ENCODE assay signal across 8 cellular contexts in genomic region chr1:107140703-107141490, GRCh38. TPM values are rescaled to one million over a fixed set of nuclear protein-coding genes. Genes with fewer than 3 reads are reported as not detected.
DNase-seq lines count a peak whose midpoint lies in the region; ATAC-seq and TF ChIP-seq lines count a peak whose summit lies in the region.

NTNG1 (plus strand) TSS chr1:107141039.

- POLR2A ChIA-PET in activated CD8-positive, alpha-beta T cell treated with anti-CD3 and anti-CD28 coated beads for 36 hours (lab: Charles Lee) = no interaction called here

- DNase-seq in NCI-H748 (lab: John Stamatoyannopoulos, UW; ENCODE audit: unreplicated experiment) (peak; percentile 58), NCI-H748 treated with DMSO at 0.1 percent for 48 hours (lab: John Stamatoyannopoulos, UW) (no peak), fibroblast of pulmonary artery (ENCODE audit: low read depth) (no peak), nephron progenitor cell (peak; percentile 51), HT-29 (ENCODE audit: low spot score) (no peak)
- DNase-seq in activated CD8-positive, alpha-beta T cell treated with anti-CD3 and anti-CD28 coated beads for 36 hours = peak; percentile 52

- TF ChIP-seq CTCF in activated CD8-positive, alpha-beta T cell treated with anti-CD3 and anti-CD28 coated beads for 36 hours (IDR thresholded peaks at IDR 0.05) = no peak
- no peak for TF ChIP-seq CTCF in fibroblast of pulmonary artery (IDR thresholded peaks at IDR 0.05; ENCODE audit: low read length, missing control alignments)
- TF ChIP-seq CTCF in nephron progenitor cell (IDR thresholded peaks at IDR 0.05) = no peak

- peak within 1 kb of the TSS; percentile 7 for H3K27ac Mint-ChIP-seq in activated CD8-positive, alpha-beta T cell treated with anti-CD3 and anti-CD28 coated beads for 36 hours
- H3K27ac Mint-ChIP-seq in nephron progenitor cell = no peak within 1 kb of the TSS

- H3K9me3 Mint-ChIP-seq in activated CD8-positive, alpha-beta T cell treated with anti-CD3 and anti-CD28 coated beads for 36 hours = no peaks in the 10 kb centered on the region
- no peaks in the 10 kb centered on the region for H3K9me3 Mint-ChIP-seq in nephron progenitor cell

- peaks cover 37% of the 10 kb centered on the region for H3K27me3 Mint-ChIP-seq in activated CD8-positive, alpha-beta T cell treated with anti-CD3 and anti-CD28 coated beads for 36 hours
- H3K27me3 Mint-ChIP-seq in nephron progenitor cell (ENCODE audit: low read depth, poor library complexity) = peaks cover 48% of the 10 kb centered on the region

- CTCF ChIA-PET in activated CD8-positive, alpha-beta T cell treated with anti-CD3 and anti-CD28 coated beads for 36 hours (lab: Charles Lee) = interaction anchor here (0.6 to 1.5 kb wide), 4 partner anchors 9 to 148 kb away, joined by 3 to 5 read pairs (median 4); no protein-coding TSS in a partner anchor

- peak within 1 kb of the TSS; percentile 77 for H3K4me3 Mint-ChIP-seq in activated CD8-positive, alpha-beta T cell treated with anti-CD3 and anti-CD28 coated beads for 36 hours
- peak within 1 kb of the TSS; percentile 95 for H3K4me3 Mint-ChIP-seq in nephron progenitor cell

- peaks cover 23% of the 10 kb centered on the region for H3K4me1 Mint-ChIP-seq in activated CD8-positive, alpha-beta T cell treated with anti-CD3 and anti-CD28 coated beads for 36 hours (ENCODE audit: low read depth)
- peaks cover 23% of the 10 kb centered on the region for H3K4me1 Mint-ChIP-seq in nephron progenitor cell

- H3K4me3 ChIP-seq in fibroblast of pulmonary artery (replicated peaks; ENCODE audit: low read depth, low read length) = peak within 1 kb of the TSS; percentile 52

- intact Hi-C loops in activated CD8-positive, alpha-beta T cell treated with anti-CD3 and anti-CD28 coated beads for 36 hours (cut with micrococcal nuclease) = loop anchor here (5.0 kb wide), 1 partner anchor 84 kb away; the partner anchor contains the start of gene PRMT6

- ATAC-seq in HG03439 (IDR thresholded peaks at IDR 0.05; ENCODE audit: unreplicated experiment) = peak; percentile 53
- ATAC-seq in activated CD8-positive, alpha-beta T cell treated with anti-CD3 and anti-CD28 coated beads for 36 hours = peak; percentile 41
- ATAC-seq in GM19455 (IDR thresholded peaks at IDR 0.05; ENCODE audit: unreplicated experiment) = no peak

- no peaks in the 10 kb centered on the region for H3K36me3 Mint-ChIP-seq in activated CD8-positive, alpha-beta T cell treated with anti-CD3 and anti-CD28 coated beads for 36 hours (ENCODE audit: low read depth)
- H3K36me3 Mint-ChIP-seq in nephron progenitor cell (ENCODE audit: low read depth) = no peaks in the 10 kb centered on the region

RNA-seq across cellular contexts. Expression of gene NTNG1, which starts in this region (rescaled TPM):
- 1 to 10 TPM in 1 of 2 experiments, under 1 TPM in 1; 0.96 to 1.0 TPM for total RNA-seq in activated CD8-positive, alpha-beta T cell treated with anti-CD3 and anti-CD28 coated beads for 36 hours
- not detected in 2 replicates for total RNA-seq in HT-29 (2014; rRNA removed; shearing (Covaris generic))

Comparison
In these comparisons a context has a peak if more than half of its experiments do, and no peak if none do; other contexts are left out.
1. DNase-seq: peak in NCI-H748 (single experiment), activated CD8-positive, alpha-beta T cell treated with anti-CD3 and anti-CD28 coated beads for 36 hours (single experiment) and nephron progenitor cell (single experiment); none in NCI-H748 treated with DMSO at 0.1 percent for 48 hours (single experiment), fibroblast of pulmonary artery (single experiment) and HT-29 (single experiment).